Comparison of ENCODE assay signal across 8 cellular contexts in the genomic region with DNA sequence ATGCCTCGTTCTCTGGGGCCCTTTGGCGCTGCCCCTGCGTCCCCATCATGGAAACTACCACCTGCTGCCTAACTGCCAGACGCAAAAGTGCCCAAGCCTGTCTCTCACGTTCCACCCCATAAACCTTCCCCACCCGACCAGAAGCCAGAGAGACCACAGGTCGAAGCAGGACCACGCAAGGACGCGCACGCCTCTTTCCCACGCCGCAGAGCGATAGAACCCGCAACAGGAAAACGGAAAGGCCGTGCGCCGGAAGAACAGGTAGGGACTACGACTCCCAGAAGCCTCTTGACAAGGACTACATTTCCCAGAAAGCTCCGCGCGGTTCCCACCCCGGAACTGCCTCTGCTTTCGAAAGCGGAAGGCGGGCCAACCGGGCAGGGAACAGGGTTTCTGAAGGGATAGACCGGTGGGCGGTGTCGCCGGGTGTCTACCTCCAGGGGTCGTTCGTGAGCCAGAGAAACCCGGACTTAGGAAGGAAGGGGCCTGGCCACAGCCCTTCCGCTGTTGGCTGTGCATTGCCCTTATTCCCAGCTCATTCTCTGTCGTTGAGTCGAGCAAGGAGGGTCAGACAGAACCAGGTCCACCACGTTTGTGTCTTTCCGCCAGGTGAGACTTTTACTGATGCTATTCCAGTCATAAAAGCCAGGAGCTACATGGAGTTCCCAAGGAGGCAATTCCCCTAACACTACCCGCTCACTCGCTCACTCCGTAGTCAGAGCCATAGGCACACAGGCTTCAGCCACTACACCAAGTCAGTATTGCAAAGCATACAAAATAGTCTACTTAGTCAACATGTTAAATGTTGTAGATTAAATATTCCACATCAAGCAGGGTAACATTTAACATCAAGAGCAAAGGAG. TPM values are rescaled to one million over a fixed set of nuclear protein-coding genes. Genes with fewer than 3 reads are reported as not detected.
A peak's percentile ranks its signal among the peaks of the same experiment; 100 is the strongest.
DNase-seq lines count a peak whose midpoint lies in the region; ATAC-seq and TF ChIP-seq lines count a peak whose summit lies in the region.

No MANE protein-coding gene starts in this region.

- peak overlapping the region; percentile 89 for H3K27ac ChIP-seq in CD4-positive, CD25-positive, alpha-beta regulatory T cell (ENCODE audit: insufficient read depth, low read length, poor library complexity, severe bottlenecking)
- H3K27ac ChIP-seq in dorsolateral prefrontal cortex, result peak overlapping the region; percentile 36 to 95 (median 83)

- H3K36me3 ChIP-seq in CD4-positive, CD25-positive, alpha-beta regulatory T cell (ENCODE audit: control insufficient read depth, insufficient read depth, low read length), result no peaks in the 10 kb centered on the region

- ATAC-seq in CD4-positive, CD25-positive, alpha-beta regulatory T cell (ENCODE audit: low read depth in 2 of 2), result peak; percentile 94 to 97
- ATAC-seq in GM19372 (IDR thresholded peaks at IDR 0.05; ENCODE audit: low read depth, unreplicated experiment), result peak; percentile 97
- ATAC-seq in HG03558 (IDR thresholded peaks at IDR 0.05; ENCODE audit: extremely low read depth, unreplicated experiment), result peak; percentile 99

- intact Hi-C loops in dorsolateral prefrontal cortex (cut with DNase I), result loop anchor here (2.0 to 10.0 kb wide), 5 partner anchors 51 to 566 kb away; a partner anchor contains a TSS
- intact Hi-C loops in lower leg skin (cut with DNase I; ENCODE audit: low total_unique reads), result no loop called here

- peaks cover 0 to 2% (median 0%) of the 10 kb centered on the region in 7 donors for H3K9me3 Mint-ChIP-seq in CD4-positive, CD25-positive, alpha-beta regulatory T cell

- no peaks in the 10 kb centered on the region for H3K27me3 ChIP-seq in CD4-positive, CD25-positive, alpha-beta regulatory T cell (ENCODE audit: control insufficient read depth, insufficient read depth, low read length)
- H3K27me3 ChIP-seq in dorsolateral prefrontal cortex, result no peaks in the 10 kb centered on the region

- H3K4me3 ChIP-seq in CD4-positive, CD25-positive, alpha-beta regulatory T cell (ENCODE audit: low read depth, low read length), result peak overlapping the region; percentile 97
- H3K4me3 ChIP-seq in dorsolateral prefrontal cortex, result peak overlapping the region; percentile 54 to 94 (median 75)
- peak overlapping the region; percentile 46 for H3K4me3 ChIP-seq in lower leg skin (ENCODE audit: low read depth, poor library complexity, severe bottlenecking)

- TF ChIP-seq CTCF in dorsolateral prefrontal cortex (IDR thresholded peaks at IDR 0.05 in 54 of 56, conservative IDR thresholded peaks at IDR 0.05 in 2 of 56; ENCODE audit: low read depth in 1 of 56, partially characterized antibody in 56 of 56), result peak; percentile 50 to 92 (median 82)
- peak in 1 of 3 donors; percentile 58 for TF ChIP-seq CTCF in lower leg skin (IDR thresholded peaks at IDR 0.05)

- no peak for TF ChIP-seq POLR2A in lower leg skin (IDR thresholded peaks at IDR 0.05)

- no peaks in the 10 kb centered on the region for H3K9me3 ChIP-seq in CD4-positive, CD25-positive, alpha-beta regulatory T cell (ENCODE audit: control insufficient read depth in 2 of 2, low read length in 2 of 2)

- WGBS in lower leg skin, 2 donors, result 3% methylated on average over 39 to 43 of the region's 43 CpGs

- H3K4me1 ChIP-seq in CD4-positive, CD25-positive, alpha-beta regulatory T cell (ENCODE audit: control insufficient read depth, insufficient read depth, low read length, poor library complexity, severe bottlenecking), result peaks cover 45% of the 10 kb centered on the region

- no peaks in the 10 kb centered on the region for H3K27me3 Mint-ChIP-seq in CD4-positive, CD25-positive, alpha-beta regulatory T cell

- peak overlapping the region; percentile 97 to 100 (median 100) for H3K27ac Mint-ChIP-seq in CD4-positive, CD25-positive, alpha-beta regulatory T cell

- H3K4me1 Mint-ChIP-seq in CD4-positive, CD25-positive, alpha-beta regulatory T cell, result peaks cover 19 to 67% (median 39%) of the 10 kb centered on the region in 4 donors

- DNase-seq in CD4-positive, CD25-positive, alpha-beta regulatory T cell, result peak; percentile 97 to 99 (median 98)
- DNase-seq in NCI-H748 (lab: John Stamatoyannopoulos, UW; ENCODE audit: unreplicated experiment) (peak; percentile 96), dorsolateral prefrontal cortex (peak; percentile 97 to 99 (median 98)), lower leg skin (ENCODE audit: low spot score in 2 of 2) (peak; percentile 98 to 100)
- peak; percentile 98 for DNase-seq in activated CD4-positive, alpha-beta T cell treated with anti-CD3 and anti-CD28 coated beads, Interleukin-2, amount 50 U/mL, for 4 hours
- DNase-seq in stimulated activated CD4-positive, alpha-beta T cell treated with anti-CD3 and anti-CD28 coated beads, Interleukin-4, amount 100 ng/mL, for 48 hours (ENCODE audit: low read depth in 2 of 2), result peak; percentile 95 to 99

- peak overlapping the region; percentile 94 to 100 (median 98) for H3K4me3 Mint-ChIP-seq in CD4-positive, CD25-positive, alpha-beta regulatory T cell

- no peaks in the 10 kb centered on the region for H3K36me3 Mint-ChIP-seq in CD4-positive, CD25-positive, alpha-beta regulatory T cell

RNA-seq across cellular contexts. Expression of a gene that starts 56.6 kb away (rescaled TPM):
- total RNA-seq in CD4-positive, CD25-positive, alpha-beta regulatory T cell, result 75.7 TPM
- polyA plus RNA-seq in CD4-positive, CD25-positive, alpha-beta regulatory T cell, result 100 to 1,000 TPM in 2 of 4 donors, 10 to 100 TPM in 2; 65.0 to 148 (median 116) TPM
- total RNA-seq in dorsolateral prefrontal cortex, result 100 to 1,000 TPM; 101 to 187 (median 131) TPM
- 100 to 1,000 TPM in 1 of 4 donors, 10 to 100 TPM in 3; 46.8 to 104 (median 72.6) TPM for total RNA-seq in lower leg skin

Comparison
In these comparisons a context has a peak if more than half of its experiments do, and no peak if none do; other contexts are left out.
1. Peak in every context shown above with its lines: DNase-seq, ATAC-seq, H3K4me3 ChIP-seq and H3K27ac ChIP-seq.
2. H3K4me3 ChIP-seq: peak in every context shown above with its lines; median percentile 97 in CD4-positive, CD25-positive, alpha-beta regulatory T cell; 75 in dorsolateral prefrontal cortex; 46 in lower leg skin.